Comparison of ENCODE assay signal across 26 cellular contexts in the genomic region with DNA sequence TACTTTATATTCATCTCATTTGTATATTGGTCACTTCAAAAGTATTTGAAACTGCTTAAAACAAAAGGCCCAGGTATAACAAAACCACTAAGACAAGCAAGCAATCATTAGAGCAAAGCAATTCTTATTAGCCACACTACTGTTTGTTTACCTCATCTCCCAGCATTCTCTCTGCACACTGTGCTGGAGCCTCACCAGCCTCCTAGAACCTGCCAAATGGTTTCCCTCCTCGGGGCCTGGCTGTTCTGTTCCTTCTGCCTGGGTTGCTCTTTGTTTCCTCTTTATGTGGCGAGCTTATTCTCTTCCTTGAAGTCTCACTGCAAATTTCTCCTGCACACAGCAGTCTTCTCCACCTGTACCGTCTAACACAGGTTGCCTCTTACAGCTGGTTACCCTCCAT.
DNase-seq lines count a peak whose midpoint lies in the region; ATAC-seq, FAIRE-seq and TF ChIP-seq lines count a peak whose summit lies in the region.
"Had no signal": no experiment of that assay in that cellular context is flagged by ENCODE, and none has a peak within 500 bp of the region (broad histone marks: within the 10 kb centered on the region; RNA-seq: fewer than 3 reads in every experiment).

No MANE protein-coding gene starts in this region.

- H3K9me3 ChIP-seq in right lobe of liver (no peaks in the 10 kb centered on the region), HepG2 (ENCODE audit: low read length) (no peaks in the 10 kb centered on the region)
- H3K9me3 ChIP-seq: ascending aorta, gastrocnemius medialis had no signal

- H3K4me3 Mint-ChIP-seq in brain, result peak overlapping the region in 1 of 5 experiments; percentile 9
- H3K4me3 Mint-ChIP-seq: activated CD8-positive, alpha-beta memory T cell treated with anti-CD3 and anti-CD28 coated beads, Interleukin-2, amount 10 ng/mL, durations not matched to agents 7 days and 5 days; effector memory CD8-positive, alpha-beta T cell; H9; stimulated activated effector memory CD8-positive, alpha-beta T cell treated with anti-CD3 and anti-CD28 coated beads, Interleukin-12 subunit alpha, Interleukin-12 subunit beta, amount 100 ng/mL, for 72 hours had no signal

- peaks cover 0 to 22% (median 3%) of the 10 kb centered on the region in 4 donors for H3K4me1 ChIP-seq in right lobe of liver
- H3K4me1 ChIP-seq in HepG2 (ENCODE audit: insufficient read depth, low read length), result no peaks in the 10 kb centered on the region
- H3K4me1 ChIP-seq: ascending aorta, gastrocnemius medialis had no signal

- TF ChIP-seq EP300 in HepG2 (IDR thresholded peaks at IDR 0.05; ENCODE audit: low read depth in 2 of 2, low read length in 2 of 2), result no peak
- no peak for TF ChIP-seq EP300 in HepG2 (CRISPR knock-in tag; IDR thresholded peaks at IDR 0.05; ENCODE audit: borderline replicate concordance)

- no peak for FAIRE-seq in HepG2 (lab: Jason Lieb, UNC)
- FAIRE-seq: GM19239 had no signal

- no peak overlapping the region for H3K9ac ChIP-seq in HepG2 (ENCODE audit: insufficient read depth, low read depth, low read length)

- no peak overlapping the region for H3K4me2 ChIP-seq in HepG2 (ENCODE audit: low read depth, low read length)

- peaks cover 93% of the 10 kb centered on the region for H3K36me3 Mint-ChIP-seq in brain
- H3K36me3 Mint-ChIP-seq: activated CD8-positive, alpha-beta memory T cell treated with anti-CD3 and anti-CD28 coated beads, Interleukin-2, amount 10 ng/mL, durations not matched to agents 7 days and 5 days; stimulated activated effector memory CD8-positive, alpha-beta T cell treated with anti-CD3 and anti-CD28 coated beads, Interleukin-12 subunit alpha, Interleukin-12 subunit beta, amount 100 ng/mL, for 72 hours had no signal

- POLR2A ChIA-PET in HepG2 (lab: Yijun Ruan, JAX), result no interaction called here

- no TSS peak for BruUV-seq in HepG2 (replicated peaks; lab: Mats Ljungman, UMichigan)

- WGBS in right lobe of liver (ENCODE audit: insufficient coverage, low coverage, low lambda C conversion rate, missing lambda C conversion rate), result 67% methylated on average over 3 of the region's 3 CpGs
- 87% methylated on average over 3 of the region's 3 CpGs for WGBS in HepG2 (ENCODE audit: low lambda C conversion rate)

- no peak overlapping the region for H2AFZ ChIP-seq in HepG2 (ENCODE audit: low read length)

- peaks cover 45% of the 10 kb centered on the region for H3K4me1 Mint-ChIP-seq in brain
- H3K4me1 Mint-ChIP-seq: stimulated activated effector memory CD8-positive, alpha-beta T cell treated with anti-CD3 and anti-CD28 coated beads, Interleukin-12 subunit alpha, Interleukin-12 subunit beta, amount 100 ng/mL, for 72 hours had no signal

- H3K27me3 Mint-ChIP-seq in brain, result peaks cover 2% of the 10 kb centered on the region

- DNase-seq in right lobe of liver (no peak), HepG2 (ENCODE audit: low spot score) (no peak), midbrain (lab: John Stamatoyannopoulos, UW) (peak; percentile 48), occipital lobe (lab: John Stamatoyannopoulos, UW) (no peak), coronary artery (ENCODE audit: low spot score) (no peak), GM10266 (ENCODE audit: extremely low spot score) (no peak), mucosa of gallbladder (ENCODE audit: low spot score) (no peak)
- DNase-seq: activated CD4-positive, alpha-beta T cell treated with anti-CD3 and anti-CD28 coated beads, Interleukin-2, amount 50 U/mL, for 1 hour; activated CD8-positive, alpha-beta memory T cell treated with anti-CD3 and anti-CD28 coated beads, Interleukin-2, amount 10 ng/mL, durations not matched to agents 7 days and 5 days; activated naive CD4-positive, alpha-beta T cell treated with anti-CD3 and anti-CD28 coated beads, Interleukin-2, amount 50 U/mL, for 16 hours; effector memory CD8-positive, alpha-beta T cell; gastrocnemius medialis; H9; NCI-H1048; NCI-H1694 treated with DMSO at 0.1 percent for 48 hours; NCI-H2171 treated with DMSO at 0.1 percent for 48 hours; NCI-H524 treated with DMSO at 0.1 percent for 48 hours; RPMI8226; T-helper 9 cell had no signal

- CTCF ChIA-PET in HepG2 (lab: Yijun Ruan, JAX; ENCODE audit: low intra/inter-chr PET ratio, low total read pairs), result no interaction called here

- H3K27me3 ChIP-seq in right lobe of liver (no peaks in the 10 kb centered on the region), HepG2 (ENCODE audit: control insufficient read depth in 1 of 2, insufficient read depth in 2 of 2, low read length in 2 of 2) (no peaks in the 10 kb centered on the region)
- H3K27me3 ChIP-seq: ascending aorta, gastrocnemius medialis had no signal

- no peaks in the 10 kb centered on the region for H4K20me1 ChIP-seq in HepG2 (ENCODE audit: insufficient read depth, low read length)

- H3K79me2 ChIP-seq in HepG2 (ENCODE audit: insufficient read depth, low read length), result no peaks in the 10 kb centered on the region

- H3K36me3 ChIP-seq in right lobe of liver (no peaks in the 10 kb centered on the region), HepG2 (replicated peaks in 1 of 2; ENCODE audit: control insufficient read depth in 1 of 2, insufficient read depth in 2 of 2, low read length in 2 of 2) (no peaks in the 10 kb centered on the region)

- H3K27ac ChIP-seq in right lobe of liver, result no peak overlapping the region
- no peak overlapping the region for H3K27ac ChIP-seq in HepG2 (ENCODE audit: extremely low read length, insufficient read depth, low read length)
- no peak overlapping the region for H3K27ac ChIP-seq in coronary artery
- H3K27ac ChIP-seq: ascending aorta, gastrocnemius medialis had no signal

- H3K4me3 ChIP-seq in right lobe of liver, result no peak overlapping the region
- H3K4me3 ChIP-seq in HepG2 (replicated peaks in 1 of 3; ENCODE audit: insufficient read depth in 1 of 3, low read depth in 2 of 3, low read length in 3 of 3), result no peak overlapping the region
- H3K4me3 ChIP-seq in coronary artery, result no peak overlapping the region
- H3K4me3 ChIP-seq: ascending aorta, gastrocnemius medialis, lung had no signal

- H3K27ac Mint-ChIP-seq in brain, result peak overlapping the region in 4 of 5 experiments; percentile 39 to 85 (median 66)
- H3K27ac Mint-ChIP-seq: activated CD8-positive, alpha-beta memory T cell treated with anti-CD3 and anti-CD28 coated beads, Interleukin-2, amount 10 ng/mL, durations not matched to agents 7 days and 5 days; effector memory CD8-positive, alpha-beta T cell; stimulated activated effector memory CD8-positive, alpha-beta T cell treated with anti-CD3 and anti-CD28 coated beads, Interleukin-12 subunit alpha, Interleukin-12 subunit beta, amount 100 ng/mL, for 72 hours had no signal

- TF ChIP-seq RAD21 in HepG2 (CRISPR knock-in tag; IDR thresholded peaks at IDR 0.05), result no peak

- H3K9me3 Mint-ChIP-seq in brain, result peaks cover 0 to 6% (median 4%) of the 10 kb centered on the region in 5 experiments
- H3K9me3 Mint-ChIP-seq: effector memory CD8-positive, alpha-beta T cell; stimulated activated effector memory CD8-positive, alpha-beta T cell treated with anti-CD3 and anti-CD28 coated beads, Interleukin-12 subunit alpha, Interleukin-12 subunit beta, amount 100 ng/mL, for 72 hours had no signal

- no peak for TF ChIP-seq CTCF in right lobe of liver (IDR thresholded peaks at IDR 0.05)
- TF ChIP-seq CTCF in HepG2 (CRISPR knock-in tag; IDR thresholded peaks at IDR 0.05), result no peak
- no peak for TF ChIP-seq CTCF in brain (conservative IDR thresholded peaks at IDR 0.05)
- TF ChIP-seq CTCF in coronary artery (IDR thresholded peaks at IDR 0.05), result no peak
- TF ChIP-seq CTCF in GM10266 (IDR thresholded peaks at IDR 0.05; ENCODE audit: control insufficient read depth, insufficient read depth, low read depth, missing control alignments), result no peak

- intact Hi-C loops in right lobe of liver (cut with DNase I) (no loop called here), HepG2 (cut with micrococcal nuclease; ENCODE audit: unreplicated experiment) (no loop called here)

- TF ChIP-seq POLR2A in right lobe of liver (IDR thresholded peaks at IDR 0.05), result no peak
- TF ChIP-seq POLR2A in HepG2 (IDR thresholded peaks at IDR 0.05; ENCODE audit: insufficient read depth in 1 of 2, low read depth in 2 of 2, low read length in 2 of 2), result no peak

- in situ Hi-C loops in HepG2 (cut with HindIII; ENCODE audit: extremely low pct_ligation_motif_present, low pct_unique_long_range_greater_than_20kb), result no loop called here

- ATAC-seq in right lobe of liver (peak; percentile 23 to 70 (median 63)), HepG2 (no peak)
- ATAC-seq: activated CD8-positive, alpha-beta memory T cell treated with anti-CD3 and anti-CD28 coated beads, Interleukin-2, amount 10 ng/mL, durations not matched to agents 7 days and 5 days; effector memory CD8-positive, alpha-beta T cell; esophagus mucosa; gastrocnemius medialis; SK-N-SH treated with all-trans-retinoic acid at 6 μM for 48 hours; stimulated activated effector memory CD8-positive, alpha-beta T cell treated with anti-CD3 and anti-CD28 coated beads, Interleukin-12 subunit alpha, Interleukin-12 subunit beta, amount 100 ng/mL, for 72 hours had no signal

TF ChIP-seq in HepG2, 621 proteins besides CTCF, POLR2A, EP300 and RAD21:
- TF ChIP-seq NFIB (CRISPR knock-in tag; IDR thresholded peaks at IDR 0.05; ENCODE audit: borderline replicate concordance), result no peak
